Comparison of ENCODE assay signal across 8 cellular contexts in genomic region chr5:142108432-142109355, GRCh38. TPM values are rescaled to one million over a fixed set of nuclear protein-coding genes. Genes with fewer than 3 reads are reported as not detected.
DNase-seq lines count a peak whose midpoint lies in the region; ATAC-seq and TF ChIP-seq lines count a peak whose summit lies in the region.

Gene NDFIP1 (plus strand): TSS chr5:142108779. CDS start chr5:142108975, 196 bp downstream.

- intact Hi-C loops in activated T-helper 2 cell treated with anti-CD3 and anti-CD28 coated beads, Interferon-gamma antibody, Interleukin-2, Interleukin-4, amounts not matched to agents 10 μg/mL and 5 μg/mL and 100 μg/mL, durations not matched to agents 14 hours and 24 hours and 36 hours (cut with micrococcal nuclease), result loop anchor here (1.0 to 5.0 kb wide), 5 partner anchors 13 to 186 kb away; partner anchors contain the start of gene DELE1

- H3K4me1 Mint-ChIP-seq in activated T-helper 2 cell treated with anti-CD3 and anti-CD28 coated beads, Interferon-gamma antibody, Interleukin-2, Interleukin-4, amounts not matched to agents 10 μg/mL and 5 μg/mL and 100 μg/mL, durations not matched to agents 14 hours and 24 hours and 36 hours (ENCODE audit: low read depth), result peaks cover 60% of the 10 kb centered on the region
- H3K4me1 Mint-ChIP-seq in nephron, result peaks cover 49% of the 10 kb centered on the region

- peak; percentile 97 for ATAC-seq in GM21526 (IDR thresholded peaks at IDR 0.05; ENCODE audit: low FRiP score, unreplicated experiment)
- ATAC-seq in stimulated activated naive CD8-positive, alpha-beta T cell treated with anti-CD3 and anti-CD28 coated beads, Interleukin-15, Interleukin-2, amounts not matched to agents 100 U/mL and 50 U/mL, for 24 hours, result peak; percentile 88

- no peaks in the 10 kb centered on the region for H3K9me3 Mint-ChIP-seq in activated T-helper 2 cell treated with anti-CD3 and anti-CD28 coated beads, Interferon-gamma antibody, Interleukin-2, Interleukin-4, amounts not matched to agents 10 μg/mL and 5 μg/mL and 100 μg/mL, durations not matched to agents 14 hours and 24 hours and 36 hours
- H3K9me3 Mint-ChIP-seq in nephron, result no peaks in the 10 kb centered on the region

- CTCF ChIA-PET in RWPE1 (lab: Yijun Ruan, JAX), result interaction anchor here (1.0 to 1.2 kb wide), 3 partner anchors 15 to 441 kb away, joined by 3 read pairs; partner anchors contain the start of gene RNF14

- H3K4me3 Mint-ChIP-seq in activated T-helper 2 cell treated with anti-CD3 and anti-CD28 coated beads, Interferon-gamma antibody, Interleukin-2, Interleukin-4, amounts not matched to agents 10 μg/mL and 5 μg/mL and 100 μg/mL, durations not matched to agents 14 hours and 24 hours and 36 hours (ENCODE audit: low read depth), result peak within 1 kb of the TSS; percentile 98
- H3K4me3 Mint-ChIP-seq in nephron, result peak within 1 kb of the TSS; percentile 95 to 98 (median 96)

- DNase-seq in DMS153 treated with DMSO at 0.1 percent for 48 hours (lab: John Stamatoyannopoulos, UW; ENCODE audit: unreplicated experiment), result peak; percentile 3
- DNase-seq in HuH-7.5 (ENCODE audit: low spot score), result peak; percentile 53
- DNase-seq in RWPE1 (ENCODE audit: low spot score), result peak; percentile 90
- peak; percentile 85 for DNase-seq in activated T-helper 2 cell treated with anti-CD3 and anti-CD28 coated beads, Interferon-gamma antibody, Interleukin-2, Interleukin-4, amounts not matched to agents 10 μg/mL and 5 μg/mL and 100 μg/mL, durations not matched to agents 14 hours and 24 hours and 36 hours (ENCODE audit: low spot score)
- DNase-seq in fibroblast of pulmonary artery (ENCODE audit: low read depth), result peak; percentile 77
- DNase-seq in stimulated activated naive CD8-positive, alpha-beta T cell treated with anti-CD3 and anti-CD28 coated beads, Interleukin-15, Interleukin-2, amounts not matched to agents 100 U/mL and 50 U/mL, for 24 hours, result peak; percentile 89

- peaks cover 37% of the 10 kb centered on the region for H3K36me3 Mint-ChIP-seq in activated T-helper 2 cell treated with anti-CD3 and anti-CD28 coated beads, Interferon-gamma antibody, Interleukin-2, Interleukin-4, amounts not matched to agents 10 μg/mL and 5 μg/mL and 100 μg/mL, durations not matched to agents 14 hours and 24 hours and 36 hours (ENCODE audit: low read depth)
- H3K36me3 Mint-ChIP-seq in nephron (ENCODE audit: low read depth), result peaks cover 11% of the 10 kb centered on the region

- TF ChIP-seq CTCF in RWPE1 (conservative IDR thresholded peaks at IDR 0.05; ENCODE audit: low read depth) (no peak; the same call in 1 of the 2 replicates), fibroblast of pulmonary artery (IDR thresholded peaks at IDR 0.05; ENCODE audit: low read length, missing control alignments) (no peak), nephron (IDR thresholded peaks at IDR 0.05; ENCODE audit: unreplicated experiment in 3 of 3) (no peak)

- no peaks in the 10 kb centered on the region for H3K27me3 Mint-ChIP-seq in activated T-helper 2 cell treated with anti-CD3 and anti-CD28 coated beads, Interferon-gamma antibody, Interleukin-2, Interleukin-4, amounts not matched to agents 10 μg/mL and 5 μg/mL and 100 μg/mL, durations not matched to agents 14 hours and 24 hours and 36 hours (ENCODE audit: low read depth)
- no peaks in the 10 kb centered on the region for H3K27me3 Mint-ChIP-seq in nephron (ENCODE audit: low read depth)

- POLR2A ChIA-PET in RWPE1 (lab: Yijun Ruan, JAX; ENCODE audit: low non-redundant PET), result no interaction called here

- peak within 1 kb of the TSS; percentile 98 for H3K27ac Mint-ChIP-seq in activated T-helper 2 cell treated with anti-CD3 and anti-CD28 coated beads, Interferon-gamma antibody, Interleukin-2, Interleukin-4, amounts not matched to agents 10 μg/mL and 5 μg/mL and 100 μg/mL, durations not matched to agents 14 hours and 24 hours and 36 hours
- peak within 1 kb of the TSS; percentile 95 to 97 (median 97) for H3K27ac Mint-ChIP-seq in nephron

- H3K27ac ChIP-seq in RWPE1, result peak within 1 kb of the TSS; percentile 90

- peak within 1 kb of the TSS; percentile 89 for H3K4me3 ChIP-seq in fibroblast of pulmonary artery (replicated peaks; ENCODE audit: low read depth, low read length)

RNA-seq across cellular contexts. Expression of gene NDFIP1, which starts in this region (rescaled TPM):
- total RNA-seq in activated T-helper 2 cell treated with anti-CD3 and anti-CD28 coated beads, Interferon-gamma antibody, Interleukin-2, Interleukin-4, amounts not matched to agents 10 μg/mL and 5 μg/mL and 100 μg/mL, durations not matched to agents 14 hours and 24 hours and 36 hours, result 118 and 121 TPM in 2 replicates

Comparison
In these comparisons a context has a peak if more than half of its experiments do, and no peak if none do; other contexts are left out.
1. Peak in every context shown above with its lines: DNase-seq, ATAC-seq, H3K4me3 ChIP-seq and H3K27ac ChIP-seq.
2. DNase-seq: peak in every context shown above with its lines; median percentile 90 in RWPE1; 89 in stimulated activated naive CD8-positive, alpha-beta T cell treated with anti-CD3 and anti-CD28 coated beads, Interleukin-15, Interleukin-2, amounts not matched to agents 100 U/mL and 50 U/mL, for 24 hours; 85 in activated T-helper 2 cell treated with anti-CD3 and anti-CD28 coated beads, Interferon-gamma antibody, Interleukin-2, Interleukin-4, amounts not matched to agents 10 μg/mL and 5 μg/mL and 100 μg/mL, durations not matched to agents 14 hours and 24 hours and 36 hours; 77 in fibroblast of pulmonary artery; 53 in HuH-7.5; 3 in DMS153 treated with DMSO at 0.1 percent for 48 hours.